In genomic region chr18:2927745-2928144, GRCh38 we compare ENCODE assay signal across 17 cellular contexts.
DNase-seq lines count a peak whose midpoint lies in the region; FAIRE-seq and TF ChIP-seq lines count a peak whose summit lies in the region.
"Had no signal": no experiment of that assay in that cellular context is flagged by ENCODE, and none has a peak within 500 bp of the region (broad histone marks: within the 10 kb centered on the region; RNA-seq: fewer than 3 reads in every experiment).

No MANE protein-coding gene starts in this region.

- no peak overlapping the region for H3K27ac ChIP-seq in OCI-LY3 (ENCODE audit: low read length)
- H3K27ac ChIP-seq in osteoblast (ENCODE audit: low read depth, low read length), result no peak overlapping the region
- H3K27ac ChIP-seq: SJSA1 had no signal

- H3K9me3 ChIP-seq in OCI-LY3 (ENCODE audit: insufficient read depth, low read length) (no peaks in the 10 kb centered on the region), osteoblast (ENCODE audit: low read depth, low read length) (no peaks in the 10 kb centered on the region)
- H3K9me3 ChIP-seq: BE2C, SJSA1 had no signal

- H3K27ac Mint-ChIP-seq in activated naive CD4-positive, alpha-beta T cell treated with anti-CD3 and anti-CD28 coated beads for 36 hours, result peak overlapping the region; percentile 5

- TF ChIP-seq CTCF in OCI-LY3 (IDR thresholded peaks at IDR 0.05; ENCODE audit: low read depth, low read length), result no peak
- TF ChIP-seq CTCF in bronchial epithelial cell (IDR thresholded peaks at IDR 0.05; ENCODE audit: insufficient read depth, low read length, severe bottlenecking), result no peak
- TF ChIP-seq CTCF in osteoblast (IDR thresholded peaks at IDR 0.05; ENCODE audit: extremely low read depth, low read depth, low read length), result no peak

- H3K4me3 ChIP-seq in OCI-LY3 (ENCODE audit: low read length) (no peak overlapping the region), bronchial epithelial cell (ENCODE audit: low read depth, low read length) (no peak overlapping the region), osteoblast (ENCODE audit: insufficient read depth, low read length) (no peak overlapping the region)
- H3K4me3 ChIP-seq: SJSA1 had no signal

- H3K4me1 Mint-ChIP-seq in activated naive CD4-positive, alpha-beta T cell treated with anti-CD3 and anti-CD28 coated beads for 36 hours (ENCODE audit: low read depth), result peaks cover 5% of the 10 kb centered on the region

- H3K4me3 Mint-ChIP-seq in activated naive CD4-positive, alpha-beta T cell treated with anti-CD3 and anti-CD28 coated beads for 36 hours, result no peak overlapping the region

- H3K27me3 Mint-ChIP-seq in activated naive CD4-positive, alpha-beta T cell treated with anti-CD3 and anti-CD28 coated beads for 36 hours (ENCODE audit: low read depth), result no peaks in the 10 kb centered on the region

- H4K20me1 ChIP-seq in OCI-LY3 (ENCODE audit: insufficient read depth, low read length) (no peaks in the 10 kb centered on the region), osteoblast (ENCODE audit: insufficient read depth, low read length) (no peaks in the 10 kb centered on the region)

- intact Hi-C loops in activated naive CD4-positive, alpha-beta T cell treated with anti-CD3 and anti-CD28 coated beads for 36 hours (cut with micrococcal nuclease), result no loop called here

- H3K27me3 ChIP-seq in OCI-LY3 (ENCODE audit: low read depth, low read length), result no peaks in the 10 kb centered on the region
- H3K27me3 ChIP-seq in bronchial epithelial cell (ENCODE audit: control insufficient read depth, insufficient read depth, low read length), result no peaks in the 10 kb centered on the region
- H3K27me3 ChIP-seq in osteoblast (ENCODE audit: insufficient read depth, low read length), result no peaks in the 10 kb centered on the region
- H3K27me3 ChIP-seq: BE2C, SJSA1 had no signal

- H3K4me2 ChIP-seq in OCI-LY3 (ENCODE audit: low read length), result peak overlapping the region; percentile 40; the same call in 1 of the 2 replicates
- no peak overlapping the region for H3K4me2 ChIP-seq in osteoblast (ENCODE audit: insufficient read depth, low read length)

- peaks cover 45% of the 10 kb centered on the region for H3K36me3 Mint-ChIP-seq in activated naive CD4-positive, alpha-beta T cell treated with anti-CD3 and anti-CD28 coated beads for 36 hours (ENCODE audit: low read depth)

- H3K9me3 Mint-ChIP-seq in activated naive CD4-positive, alpha-beta T cell treated with anti-CD3 and anti-CD28 coated beads for 36 hours, result no peaks in the 10 kb centered on the region

- FAIRE-seq in bronchial epithelial cell (lab: Jason Lieb, UNC) (peak; percentile 70), urothelium cell line (lab: Jason Lieb, UNC) (peak; percentile 81)
- FAIRE-seq: GM19239, H1 had no signal

- peaks cover 66% of the 10 kb centered on the region for H3K36me3 ChIP-seq in OCI-LY3 (replicated peaks; ENCODE audit: low read depth, low read length)
- peaks cover 4% of the 10 kb centered on the region for H3K36me3 ChIP-seq in bronchial epithelial cell (ENCODE audit: control insufficient read depth, insufficient read depth, low read length)
- H3K36me3 ChIP-seq in osteoblast (ENCODE audit: insufficient read depth, low read length), result peaks cover 77% of the 10 kb centered on the region
- H3K36me3 ChIP-seq: BE2C had no signal

- H3K79me2 ChIP-seq in OCI-LY3 (ENCODE audit: low read length), result no peaks in the 10 kb centered on the region
- H3K79me2 ChIP-seq in osteoblast (ENCODE audit: insufficient read depth, low read length), result no peaks in the 10 kb centered on the region

- no peak overlapping the region for H2AFZ ChIP-seq in OCI-LY3 (ENCODE audit: low read depth, low read length)
- no peak overlapping the region for H2AFZ ChIP-seq in osteoblast (ENCODE audit: low read length)

- H3K4me1 ChIP-seq in OCI-LY3 (ENCODE audit: low read length) (peaks cover 25% of the 10 kb centered on the region), osteoblast (ENCODE audit: insufficient read depth, low read length) (peaks cover 5% of the 10 kb centered on the region)
- H3K4me1 ChIP-seq: BE2C, SJSA1 had no signal

- CTCF ChIA-PET in activated naive CD4-positive, alpha-beta T cell treated with anti-CD3 and anti-CD28 coated beads for 36 hours (lab: Charles Lee), result interaction anchor here (1.0 to 7.9 kb wide), 6 partner anchors 9 to 201 kb away, joined by 3 to 46 read pairs (median 6); no protein-coding TSS in a partner anchor

- no peak overlapping the region for H3K9ac ChIP-seq in OCI-LY3 (ENCODE audit: low read length)

- DNase-seq in activated naive CD4-positive, alpha-beta T cell treated with anti-CD3 and anti-CD28 coated beads for 36 hours, result no peak
- no peak for DNase-seq in activated naive CD4-positive, alpha-beta T cell treated with anti-CD3 and anti-CD28 coated beads, Interleukin-2, amount 50 U/mL, for 16 hours
- DNase-seq in bronchial epithelial cell (ENCODE audit: low read depth) (no peak), urothelium cell line (ENCODE audit: low spot score) (no peak), osteoblast (ENCODE audit: insufficient read length, low spot score, missing footprints) (no peak), NCI-H187 treated with DMSO at 0.1 percent for 48 hours (lab: John Stamatoyannopoulos, UW) (no peak)
- DNase-seq: BE2C, EL, GF-D8, Kasumi-1, NCI-H1694, NCI-H2081 treated with DMSO at 0.1 percent for 48 hours, NCI-H526 had no signal
